Comparison of ENCODE assay signal across 13 cellular contexts in genomic region chr2:144521702-144522101, GRCh38. TPM values are rescaled to one million over a fixed set of nuclear protein-coding genes. Genes with fewer than 3 reads are reported as not detected.
A peak's percentile ranks its signal among the peaks of the same experiment; 100 is the strongest.
DNase-seq lines count a peak whose midpoint lies in the region; ATAC-seq and TF ChIP-seq lines count a peak whose summit lies in the region.
"Had no signal": no experiment of that assay in that cellular context is flagged by ENCODE, and none has a peak within 500 bp of the region (broad histone marks: within the 10 kb centered on the region; RNA-seq: fewer than 3 reads in every experiment).

No MANE protein-coding gene starts in this region.

- H3K4me1 ChIP-seq in OCI-LY3 (ENCODE audit: low read length) (peaks cover 33% of the 10 kb centered on the region), gastroesophageal sphincter (peaks cover 0 to 36% (median 0%) of the 10 kb centered on the region in 3 donors), PC-9 (replicated peaks; ENCODE audit: insufficient read depth) (no peaks in the 10 kb centered on the region)

- H3K27ac Mint-ChIP-seq in activated CD4-positive, alpha-beta T cell treated with anti-CD3 and anti-CD28 coated beads, Interleukin-2, amount 10 ng/mL, durations not matched to agents 7 days and 5 days: no peak overlapping the region

- H3K9me2 ChIP-seq in PC-9 (ENCODE audit: insufficient read depth): no peaks in the 10 kb centered on the region

- no peak for TF ChIP-seq POLR2A in gastroesophageal sphincter (IDR thresholded peaks at IDR 0.05)

- ATAC-seq in gastroesophageal sphincter (no peak), HG02759 (IDR thresholded peaks at IDR 0.05; ENCODE audit: unreplicated experiment) (no peak)
- no peak for ATAC-seq in stimulated activated naive CD8-positive, alpha-beta T cell treated with anti-CD3 and anti-CD28 coated beads, Interleukin-15, Interleukin-2, amounts not matched to agents 100 U/mL and 50 U/mL, for 24 hours
- ATAC-seq: PC-3 had no signal

- H3K9me3 Mint-ChIP-seq in activated CD4-positive, alpha-beta T cell treated with anti-CD3 and anti-CD28 coated beads, Interleukin-2, amount 10 ng/mL, durations not matched to agents 7 days and 5 days: no peaks in the 10 kb centered on the region

- H4K20me1 ChIP-seq in OCI-LY3 (ENCODE audit: insufficient read depth, low read length): no peaks in the 10 kb centered on the region
- no peaks in the 10 kb centered on the region for H4K20me1 ChIP-seq in PC-9 (ENCODE audit: insufficient read depth)

- H3K27ac ChIP-seq in OCI-LY3 (ENCODE audit: low read length): no peak overlapping the region
- peak overlapping the region; percentile 20 to 94 (median 75) for H3K27ac ChIP-seq in gastroesophageal sphincter
- H3K27ac ChIP-seq in skin epidermis: peak overlapping the region in 19 of 21 experiments; percentile 19 to 99 (median 89)
- no peak overlapping the region for H3K27ac ChIP-seq in PC-9

- H3K79me2 ChIP-seq in OCI-LY3 (ENCODE audit: low read length) (no peaks in the 10 kb centered on the region; the same call in 1 of the 2 replicates), PC-9 (ENCODE audit: low read depth) (no peaks in the 10 kb centered on the region)

- H3K9me3 ChIP-seq in OCI-LY3 (ENCODE audit: insufficient read depth, low read length) (no peaks in the 10 kb centered on the region), gastroesophageal sphincter (no peaks in the 10 kb centered on the region), PC-9 (ENCODE audit: insufficient read depth, low read depth) (no peaks in the 10 kb centered on the region)

- peaks cover 25% of the 10 kb centered on the region for H3K4me1 Mint-ChIP-seq in activated CD4-positive, alpha-beta T cell treated with anti-CD3 and anti-CD28 coated beads, Interleukin-2, amount 10 ng/mL, durations not matched to agents 7 days and 5 days

- H3K27me3 ChIP-seq in OCI-LY3 (ENCODE audit: low read depth, low read length): peaks cover 37% of the 10 kb centered on the region
- H3K27me3 ChIP-seq in gastroesophageal sphincter: peaks cover 95% of the 10 kb centered on the region
- H3K27me3 ChIP-seq in PC-9 (ENCODE audit: insufficient read depth, low read depth): peaks cover 10% of the 10 kb centered on the region; the same call in 1 of the 2 replicates

- H3K4me3 Mint-ChIP-seq in activated CD4-positive, alpha-beta T cell treated with anti-CD3 and anti-CD28 coated beads, Interleukin-2, amount 10 ng/mL, durations not matched to agents 7 days and 5 days: no peak overlapping the region

- H3K4me2 ChIP-seq in OCI-LY3 (ENCODE audit: low read length) (peak overlapping the region; percentile 100), PC-9 (no peak overlapping the region)

- intact Hi-C loops in PC-9 (cut with micrococcal nuclease; ENCODE audit: unreplicated experiment): no loop called here

- no peak for TF ChIP-seq CTCF in HFF-Myc (IDR thresholded peaks at IDR 0.05; ENCODE audit: low read depth, low read length, missing control alignments)
- TF ChIP-seq CTCF in OCI-LY3 (IDR thresholded peaks at IDR 0.05; ENCODE audit: low read depth, low read length): no peak
- no peak for TF ChIP-seq CTCF in gastroesophageal sphincter (IDR thresholded peaks at IDR 0.05)
- TF ChIP-seq CTCF in PC-9 (conservative IDR thresholded peaks at IDR 0.05): no peak

- no peaks in the 10 kb centered on the region for H3F3A ChIP-seq in PC-9 (ENCODE audit: insufficient read depth, low read depth)

- peaks cover 54% of the 10 kb centered on the region for H3K27me3 Mint-ChIP-seq in activated CD4-positive, alpha-beta T cell treated with anti-CD3 and anti-CD28 coated beads, Interleukin-2, amount 10 ng/mL, durations not matched to agents 7 days and 5 days

- peak overlapping the region; percentile 65 for H3K4me3 ChIP-seq in HFF-Myc (replicated peaks; ENCODE audit: low read depth, low read length)
- H3K4me3 ChIP-seq in OCI-LY3 (ENCODE audit: low read length): no peak overlapping the region
- peak overlapping the region in 1 of 2 donors; percentile 66 for H3K4me3 ChIP-seq in gastroesophageal sphincter
- H3K4me3 ChIP-seq in skin epidermis: peak overlapping the region in 1 of 7 experiments; percentile 18
- no peak overlapping the region for H3K4me3 ChIP-seq in PC-9

- H3K36me3 Mint-ChIP-seq in activated CD4-positive, alpha-beta T cell treated with anti-CD3 and anti-CD28 coated beads, Interleukin-2, amount 10 ng/mL, durations not matched to agents 7 days and 5 days (ENCODE audit: low read depth): peaks cover 2% of the 10 kb centered on the region

- BruUV-seq in PC-9 (replicated peaks; lab: Mats Ljungman, UMichigan): no TSS peak

- POLR2A ChIA-PET in PC-9 (lab: Charles Lee; ENCODE audit: unreplicated experiment): no interaction called here
- POLR2A ChIA-PET in activated CD4-positive, alpha-beta T cell treated with anti-CD3 and anti-CD28 coated beads, Interleukin-2, amount 10 ng/mL, durations not matched to agents 7 days and 5 days (lab: Charles Lee): no interaction called here

- no peak for TF ChIP-seq EP300 in gastroesophageal sphincter (IDR thresholded peaks at IDR 0.05)

- DNase-seq in HFF-Myc (ENCODE audit: extremely low read depth, low read depth) (no peak), PC-9 (no peak)
- DNase-seq in stimulated activated naive CD8-positive, alpha-beta T cell treated with anti-CD3 and anti-CD28 coated beads, Interleukin-15, Interleukin-2, amounts not matched to agents 100 U/mL and 50 U/mL, for 24 hours: no peak
- DNase-seq in activated CD4-positive, alpha-beta T cell treated with anti-CD3 and anti-CD28 coated beads, Interleukin-2, amount 10 ng/mL, durations not matched to agents 7 days and 5 days: no peak
- DNase-seq: Calu3, erythroblast, NCI-H1436, PC-3, posterior cingulate gyrus had no signal

- WGBS in gastroesophageal sphincter (ENCODE audit: low coverage in 1 of 2), 2 donors: 33 to 42% methylated on average over 1 to 2 of the region's 4 CpGs

- H3K36me3 ChIP-seq in OCI-LY3 (replicated peaks; ENCODE audit: low read depth, low read length) (no peaks in the 10 kb centered on the region), gastroesophageal sphincter (no peaks in the 10 kb centered on the region), PC-9 (ENCODE audit: low read depth) (no peaks in the 10 kb centered on the region)

- no peak overlapping the region for H3K9ac ChIP-seq in OCI-LY3 (ENCODE audit: low read length)

- no peak overlapping the region for H2AFZ ChIP-seq in OCI-LY3 (ENCODE audit: low read depth, low read length)
- H2AFZ ChIP-seq in PC-9: no peak overlapping the region

- CTCF ChIA-PET in PC-9 (lab: Charles Lee): no interaction called here
- CTCF ChIA-PET in activated CD4-positive, alpha-beta T cell treated with anti-CD3 and anti-CD28 coated beads, Interleukin-2, amount 10 ng/mL, durations not matched to agents 7 days and 5 days (lab: Charles Lee): no interaction called here

RNA-seq across cellular contexts. Expression of gene ZEB2, which starts 1.8 kb away (rescaled TPM):
- total RNA-seq in gastroesophageal sphincter (10 to 100 TPM; 42.3 to 95.7 (median 53.8) TPM), PC-9 (2021) (0.09 and 0.95 TPM in 2 replicates)
- 1 to 10 TPM; 3.3 to 3.5 TPM for total RNA-seq in activated CD4-positive, alpha-beta T cell treated with anti-CD3 and anti-CD28 coated beads, Interleukin-2, amount 10 ng/mL, durations not matched to agents 7 days and 5 days

Comparison
In these comparisons a context has a peak if more than half of its experiments do, and no peak if none do; other contexts are left out.
1. H3K27ac ChIP-seq: peak in gastroesophageal sphincter (4 of 4) and skin epidermis (19 of 21); none in OCI-LY3 (single experiment) and PC-9 (single experiment).
2. RNA of gene ZEB2, which starts 1.8 kb away (total RNA-seq): 42.3 to 95.7 TPM in gastroesophageal sphincter; 3.3 to 3.5 TPM in activated CD4-positive, alpha-beta T cell treated with anti-CD3 and anti-CD28 coated beads, Interleukin-2, amount 10 ng/mL, durations not matched to agents 7 days and 5 days and 0.09 to 0.95 TPM in PC-9; every median in the first group is over 4 times any median in the second.